In genomic region chr17:81977211-81978091, GRCh38 we compare ENCODE assay signal across 8 cellular contexts. TPM values are rescaled to one million over a fixed set of nuclear protein-coding genes. Genes with fewer than 3 reads are reported as not detected.
DNase-seq lines count a peak whose midpoint lies in the region; ATAC-seq and TF ChIP-seq lines count a peak whose summit lies in the region.

ASPSCR1 (plus strand) TSS chr17:81977629; CDS start chr17:81977647, 18 bp downstream.

- peaks cover 6% of the 10 kb centered on the region for H3K9me3 Mint-ChIP-seq in activated CD4-positive, alpha-beta T cell treated with anti-CD3 and anti-CD28 coated beads, Interleukin-2, amount 10 ng/mL, durations not matched to agents 7 days and 5 days

- H3K4me3 ChIP-seq in left lung = peak within 1 kb of the TSS; percentile 74 to 88

- peaks cover 45% of the 10 kb centered on the region for H3K4me1 Mint-ChIP-seq in activated CD4-positive, alpha-beta T cell treated with anti-CD3 and anti-CD28 coated beads, Interleukin-2, amount 10 ng/mL, durations not matched to agents 7 days and 5 days

- peak; percentile 67 for ATAC-seq in GM19043 (IDR thresholded peaks at IDR 0.05; ENCODE audit: low read depth, unreplicated experiment)
- peak; percentile 73 for ATAC-seq in HG03342 (IDR thresholded peaks at IDR 0.05; ENCODE audit: unreplicated experiment)
- peak; percentile 95 for ATAC-seq in left lung

- peak within 1 kb of the TSS; percentile 91 to 93 for H3K27ac ChIP-seq in left lung

- POLR2A ChIA-PET in activated CD4-positive, alpha-beta T cell treated with anti-CD3 and anti-CD28 coated beads, Interleukin-2, amount 10 ng/mL, durations not matched to agents 7 days and 5 days (lab: Charles Lee) = no interaction called here

- DNase-seq in AML-193 (lab: John Stamatoyannopoulos, UW) = peak; percentile 83 to 89
- DNase-seq in NCI-H524 treated with DMSO at 0.1 percent for 48 hours (lab: John Stamatoyannopoulos, UW) = peak; percentile 45
- DNase-seq in activated CD4-positive, alpha-beta T cell treated with anti-CD3 and anti-CD28 coated beads, Interleukin-2, amount 10 ng/mL, durations not matched to agents 7 days and 5 days = peak; percentile 90
- DNase-seq in dedifferentiated amniotic fluid mesenchymal stem cell (ENCODE audit: extremely low spot score) = peak; percentile 75
- DNase-seq in left lung = peak; percentile 91 to 97
- DNase-seq in stimulated activated CD4-positive, alpha-beta T cell treated with anti-CD3 and anti-CD28 coated beads, Interleukin-2, amount 100 ng/mL, for 24 hours = peak; percentile 92 to 93

- peaks cover 17% of the 10 kb centered on the region for H3K36me3 Mint-ChIP-seq in activated CD4-positive, alpha-beta T cell treated with anti-CD3 and anti-CD28 coated beads, Interleukin-2, amount 10 ng/mL, durations not matched to agents 7 days and 5 days (ENCODE audit: low read depth)

- H3K9me3 ChIP-seq in left lung = peaks cover 0 to 5% of the 10 kb centered on the region in 2 donors

- peak within 1 kb of the TSS; percentile 86 for H3K4me3 Mint-ChIP-seq in activated CD4-positive, alpha-beta T cell treated with anti-CD3 and anti-CD28 coated beads, Interleukin-2, amount 10 ng/mL, durations not matched to agents 7 days and 5 days

- peaks cover 0 to 5% of the 10 kb centered on the region in 2 donors for H3K36me3 ChIP-seq in left lung

- intact Hi-C loops in left lung (cut with DNase I) = no loop called here

- no peak for TF ChIP-seq CTCF in left lung (IDR thresholded peaks at IDR 0.05)

- H3K27ac Mint-ChIP-seq in activated CD4-positive, alpha-beta T cell treated with anti-CD3 and anti-CD28 coated beads, Interleukin-2, amount 10 ng/mL, durations not matched to agents 7 days and 5 days = peak within 1 kb of the TSS; percentile 97

- peaks cover 2% of the 10 kb centered on the region for H3K27me3 Mint-ChIP-seq in activated CD4-positive, alpha-beta T cell treated with anti-CD3 and anti-CD28 coated beads, Interleukin-2, amount 10 ng/mL, durations not matched to agents 7 days and 5 days

- no peaks in the 10 kb centered on the region for H3K27me3 ChIP-seq in left lung

- peaks cover 10 to 35% of the 10 kb centered on the region in 2 donors for H3K4me1 ChIP-seq in left lung

- CTCF ChIA-PET in activated CD4-positive, alpha-beta T cell treated with anti-CD3 and anti-CD28 coated beads, Interleukin-2, amount 10 ng/mL, durations not matched to agents 7 days and 5 days (lab: Charles Lee) = interaction anchor here (1.0 to 2.8 kb wide), 6 partner anchors 8 to 53 kb away, joined by 3 to 18 read pairs (median 6); no protein-coding TSS in a partner anchor

RNA-seq across cellular contexts. Expression of gene ASPSCR1, which starts in this region (rescaled TPM):
- 10 to 100 TPM; 34.0 to 37.6 TPM for total RNA-seq in activated CD4-positive, alpha-beta T cell treated with anti-CD3 and anti-CD28 coated beads, Interleukin-2, amount 10 ng/mL, durations not matched to agents 7 days and 5 days
- total RNA-seq in left lung = 10 to 100 TPM; 35.1 to 40.2 TPM

Comparison
In these comparisons a context has a peak if more than half of its experiments do, and no peak if none do; other contexts are left out.
1. Peak in every context shown above with its lines: DNase-seq, ATAC-seq, H3K4me3 ChIP-seq and H3K27ac ChIP-seq.